ENCODE assay signal across 1 cellular context in the genomic region with DNA sequence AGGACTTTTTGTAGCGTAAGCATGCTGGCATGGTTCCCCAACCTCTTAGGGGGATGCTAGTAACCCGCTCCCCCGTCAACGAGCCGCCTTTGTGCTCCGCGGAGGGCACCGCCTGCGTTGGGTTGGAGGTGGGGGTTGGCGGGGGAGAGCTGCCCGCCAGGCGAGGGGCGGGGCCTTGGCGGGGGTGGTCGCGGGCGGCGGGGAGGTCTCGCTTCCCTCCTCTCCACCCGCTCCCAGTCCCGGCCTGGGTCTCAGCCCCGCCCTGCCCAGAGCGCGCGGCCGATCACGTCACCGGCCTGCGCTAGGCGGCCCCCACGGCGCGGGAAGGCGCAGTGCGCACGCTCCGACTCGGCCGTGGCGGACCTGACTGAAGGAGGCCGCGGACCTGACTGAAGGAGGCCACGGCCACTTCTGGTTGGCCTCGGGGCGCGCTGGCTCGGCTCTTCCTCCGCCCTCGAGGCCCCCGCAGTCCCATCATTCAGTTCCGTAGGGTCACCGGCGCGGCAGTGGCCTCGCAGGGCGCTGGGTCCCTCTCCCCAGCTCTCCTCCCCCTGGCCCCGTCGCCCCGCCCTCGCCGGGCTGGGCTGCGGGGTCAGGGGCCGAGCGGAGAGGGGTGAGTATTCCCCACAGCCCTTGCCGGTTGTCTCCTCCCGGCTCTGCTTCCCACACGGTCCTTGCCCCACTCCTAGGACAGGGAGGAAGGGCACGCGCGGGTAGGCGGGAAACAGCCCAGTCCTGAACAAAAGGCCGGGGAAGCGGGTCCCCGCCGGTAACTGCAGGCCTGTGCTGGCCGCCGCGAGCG.
TF ChIP-seq lines count a peak whose summit lies in the region.

TSS of gene ATG10 (plus strand) at position 330 of the 802 bp plus-strand sequence. CDS start 15,548 bp downstream, outside the sequence.

TF ChIP-seq in HEK293, 187 proteins besides CTCF, POLR2A, EP300 and RAD21 (continued from another document):
- TF ChIP-seq ZBTB49 (tag by site-specific recombination; IDR thresholded peaks at IDR 0.05; ENCODE audit: low read depth) (no peak), GLIS1 (tag by site-specific recombination; IDR thresholded peaks at IDR 0.05) (peak; percentile 89), ZSCAN16 (tag by site-specific recombination; IDR thresholded peaks at IDR 0.05) (no peak), ZNF324 (tag by site-specific recombination; IDR thresholded peaks at IDR 0.05) (peak; percentile 44; the same call in 1 of the 2 replicates), PRDM10 (tag by site-specific recombination; IDR thresholded peaks at IDR 0.05) (peak; percentile 71)
